In the genomic region with DNA sequence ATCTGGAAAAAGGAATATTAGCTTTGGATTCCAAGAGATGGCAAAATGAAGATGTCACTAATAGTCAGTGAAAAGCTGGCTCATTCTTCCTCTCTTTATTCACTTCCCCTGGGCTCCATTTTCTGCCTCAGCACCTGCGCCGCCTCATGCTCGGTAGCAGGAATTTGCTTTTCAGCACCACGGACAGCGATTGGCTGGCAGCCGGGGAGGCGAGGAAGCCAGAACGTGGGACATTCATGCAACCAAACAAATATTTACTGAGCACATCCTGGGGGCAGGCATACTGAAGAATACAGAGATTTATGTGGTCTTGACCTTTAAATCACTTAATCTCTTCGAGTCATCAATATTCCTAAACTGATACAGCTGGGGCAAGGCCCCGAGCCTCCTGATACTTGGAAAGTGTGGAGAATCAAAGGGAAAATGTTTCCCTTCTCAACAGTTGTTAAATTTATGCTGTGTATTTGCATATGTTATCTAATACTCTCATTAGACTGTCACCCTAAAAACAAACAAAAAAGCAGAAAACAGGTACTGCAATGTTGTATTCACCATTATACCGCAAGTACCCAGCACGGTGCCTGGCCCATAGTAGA, we compare ENCODE assay signal across 8 cellular contexts. TPM values are rescaled to one million over a fixed set of nuclear protein-coding genes. Genes with fewer than 3 reads are reported as not detected.
DNase-seq lines count a peak whose midpoint lies in the region; ATAC-seq and TF ChIP-seq lines count a peak whose summit lies in the region.

No MANE protein-coding gene starts in this region.

- intact Hi-C loops in esophagus muscularis mucosa (cut with DNase I) = no loop called here

- H3K27me3 ChIP-seq in esophagus muscularis mucosa = peaks cover 0 to 70% (median 0%) of the 10 kb centered on the region in 4 donors

- no peak overlapping the region for H3K27ac ChIP-seq in esophagus muscularis mucosa (replicated peaks in 1 of 4)

- no peak for ATAC-seq in activated CD8-positive, alpha-beta T cell treated with anti-CD3 and anti-CD28 coated beads, Interleukin-2, amount 10 ng/mL, durations not matched to agents 7 days and 5 days
- no peak for ATAC-seq in effector memory CD8-positive, alpha-beta T cell (replicated peaks)
- ATAC-seq in HG03432 (IDR thresholded peaks at IDR 0.05; ENCODE audit: unreplicated experiment) = no peak

- H3K36me3 ChIP-seq in esophagus muscularis mucosa = no peaks in the 10 kb centered on the region

- POLR2A ChIA-PET in activated CD8-positive, alpha-beta T cell treated with anti-CD3 and anti-CD28 coated beads, Interleukin-2, amount 10 ng/mL, durations not matched to agents 7 days and 5 days (lab: Charles Lee) = no interaction called here

- WGBS in esophagus muscularis mucosa = 17% methylated on average over 12 of the region's 12 CpGs

- TF ChIP-seq POLR2A in esophagus muscularis mucosa (IDR thresholded peaks at IDR 0.05; ENCODE audit: low read depth) = no peak

- no peaks in the 10 kb centered on the region for H3K36me3 Mint-ChIP-seq in activated CD8-positive, alpha-beta T cell treated with anti-CD3 and anti-CD28 coated beads, Interleukin-2, amount 10 ng/mL, durations not matched to agents 7 days and 5 days (ENCODE audit: low read depth)
- no peaks in the 10 kb centered on the region for H3K36me3 Mint-ChIP-seq in effector memory CD8-positive, alpha-beta T cell (ENCODE audit: insufficient read depth)

- DNase-seq in ELF-1 (ENCODE audit: low read depth, low spot score) = peak; percentile 78
- peak; percentile 64 for DNase-seq in NAMALWA (ENCODE audit: low spot score)
- DNase-seq in activated CD8-positive, alpha-beta T cell treated with anti-CD3 and anti-CD28 coated beads, Interleukin-2, amount 10 ng/mL, durations not matched to agents 7 days and 5 days = peak; percentile 80
- peak; percentile 33 to 45 (median 44) for DNase-seq in effector memory CD8-positive, alpha-beta T cell
- peak; percentile 76 for DNase-seq in mucosa of gallbladder (ENCODE audit: low spot score)
- DNase-seq in stimulated activated naive CD4-positive, alpha-beta T cell treated with Interleukin-2 at 50 U/mL for 16 hours (lab: John Stamatoyannopoulos, UW) = peak; percentile 32
- DNase-seq in esophagus muscularis mucosa (ENCODE audit: extremely low spot score) = no peak

- H3K4me3 ChIP-seq in esophagus muscularis mucosa = no peak overlapping the region

- H3K9me3 ChIP-seq in esophagus muscularis mucosa = no peaks in the 10 kb centered on the region

- peaks cover 4% of the 10 kb centered on the region for H3K27me3 Mint-ChIP-seq in activated CD8-positive, alpha-beta T cell treated with anti-CD3 and anti-CD28 coated beads, Interleukin-2, amount 10 ng/mL, durations not matched to agents 7 days and 5 days (ENCODE audit: low read depth)
- peaks cover 34 to 38% of the 10 kb centered on the region in 2 donors for H3K27me3 Mint-ChIP-seq in effector memory CD8-positive, alpha-beta T cell

- H3K9me3 Mint-ChIP-seq in activated CD8-positive, alpha-beta T cell treated with anti-CD3 and anti-CD28 coated beads, Interleukin-2, amount 10 ng/mL, durations not matched to agents 7 days and 5 days (ENCODE audit: insufficient read depth) = no peaks in the 10 kb centered on the region
- H3K9me3 Mint-ChIP-seq in effector memory CD8-positive, alpha-beta T cell = no peaks in the 10 kb centered on the region

- H3K27ac Mint-ChIP-seq in activated CD8-positive, alpha-beta T cell treated with anti-CD3 and anti-CD28 coated beads, Interleukin-2, amount 10 ng/mL, durations not matched to agents 7 days and 5 days = no peak overlapping the region
- H3K27ac Mint-ChIP-seq in effector memory CD8-positive, alpha-beta T cell = no peak overlapping the region

- H3K4me1 ChIP-seq in esophagus muscularis mucosa = no peaks in the 10 kb centered on the region

- no peaks in the 10 kb centered on the region for H3K4me1 Mint-ChIP-seq in activated CD8-positive, alpha-beta T cell treated with anti-CD3 and anti-CD28 coated beads, Interleukin-2, amount 10 ng/mL, durations not matched to agents 7 days and 5 days (ENCODE audit: low read depth)
- no peaks in the 10 kb centered on the region for H3K4me1 Mint-ChIP-seq in effector memory CD8-positive, alpha-beta T cell (ENCODE audit: low read depth in 2 of 2)

- H3K4me3 Mint-ChIP-seq in activated CD8-positive, alpha-beta T cell treated with anti-CD3 and anti-CD28 coated beads, Interleukin-2, amount 10 ng/mL, durations not matched to agents 7 days and 5 days = no peak overlapping the region
- no peak overlapping the region for H3K4me3 Mint-ChIP-seq in effector memory CD8-positive, alpha-beta T cell

- TF ChIP-seq CTCF in esophagus muscularis mucosa (IDR thresholded peaks at IDR 0.05) = no peak

- CTCF ChIA-PET in activated CD8-positive, alpha-beta T cell treated with anti-CD3 and anti-CD28 coated beads, Interleukin-2, amount 10 ng/mL, durations not matched to agents 7 days and 5 days (lab: Charles Lee) = interaction anchor here (0.8 to 5.5 kb wide), 9 partner anchors 10 to 213 kb away, joined by 3 to 40 read pairs (median 4); no protein-coding TSS in a partner anchor

- TF ChIP-seq EP300 in esophagus muscularis mucosa (IDR thresholded peaks at IDR 0.05) = no peak

RNA-seq across cellular contexts. Expression of a gene that starts 12.1 kb away (rescaled TPM):
- not detected for total RNA-seq in activated CD8-positive, alpha-beta T cell treated with anti-CD3 and anti-CD28 coated beads, Interleukin-2, amount 10 ng/mL, durations not matched to agents 7 days and 5 days
- total RNA-seq in mucosa of gallbladder = not detected
- not detected for total RNA-seq in esophagus muscularis mucosa
